ENCODE assay signal across 2 cellular contexts in genomic region chr10:78336402-78336791, GRCh38.
TF ChIP-seq lines count a peak whose summit lies in the region.

No MANE protein-coding gene starts in this region.

TF ChIP-seq in IMR-90, 13 proteins besides CTCF, POLR2A, EP300 and RAD21:
- TF ChIP-seq CHD1 (IDR thresholded peaks at IDR 0.05; ENCODE audit: low read depth, low read length) = no peak
- peak; percentile 85 for TF ChIP-seq RCOR1 (IDR thresholded peaks at IDR 0.05; ENCODE audit: insufficient replicate concordance, low read length)
- TF ChIP-seq FOS (IDR thresholded peaks at IDR 0.05; ENCODE audit: low read depth, low read length) = no peak
- 0 out of 2 replicates have a peak, but pooled peaks have one; percentile 10 for TF ChIP-seq MAFK (IDR thresholded peaks at IDR 0.05; ENCODE audit: low read depth, low read length)
- peak; percentile 52 for TF ChIP-seq MAZ (IDR thresholded peaks at IDR 0.05; ENCODE audit: borderline replicate concordance, low read depth, low read length)
- no peak for TF ChIP-seq BHLHE40 (IDR thresholded peaks at IDR 0.05; ENCODE audit: low read depth, low read length)
- no peak for TF ChIP-seq NFE2L2 (IDR thresholded peaks at IDR 0.05; ENCODE audit: low read depth, low read length)

TF ChIP-seq in endothelial cell of umbilical vein, 7 proteins besides CTCF, POLR2A, EP300 and RAD21:
- TF ChIP-seq MAX (IDR thresholded peaks at IDR 0.05; ENCODE audit: insufficient read depth, insufficient read length) (no peak), MYC (IDR thresholded peaks at IDR 0.05; ENCODE audit: low read depth, low read length) (no peak), POLR2AphosphoS5 (IDR thresholded peaks at IDR 0.05; ENCODE audit: insufficient read depth, low read depth, low read length) (peak; percentile 56), FOS (IDR thresholded peaks at IDR 0.05; ENCODE audit: borderline replicate concordance, insufficient read depth, low read length) (peak; percentile 48)
